ENCODE assay signal across 1 cellular context in genomic region chr12:48956279-48957140, GRCh38.
TF ChIP-seq lines count a peak whose summit lies in the region.

No MANE protein-coding gene starts in this region.

TF ChIP-seq in K562, 482 proteins besides CTCF, POLR2A, EP300 and RAD21 (continued from another document and continues in another):
- TF ChIP-seq MYC (IDR thresholded peaks at IDR 0.05; ENCODE audit: low read depth, low read length), result peak; percentile 4; the same call in 1 of the 2 replicates
- TF ChIP-seq MYC (CRISPR knock-in tag; IDR thresholded peaks at IDR 0.05; ENCODE audit: borderline replicate concordance, low read depth), result no peak
- TF ChIP-seq NKRF (IDR thresholded peaks at IDR 0.05; ENCODE audit: borderline replicate concordance), result peak; percentile 49; the same call in 1 of the 2 replicates
- no peak for TF ChIP-seq XRCC5 (IDR thresholded peaks at IDR 0.05; ENCODE audit: low read depth, low read length)
- peak; percentile 67; the same call in 1 of the 2 replicates for TF ChIP-seq MTA3 (IDR thresholded peaks at IDR 0.05; ENCODE audit: borderline replicate concordance)
- TF ChIP-seq, protein P1, sequence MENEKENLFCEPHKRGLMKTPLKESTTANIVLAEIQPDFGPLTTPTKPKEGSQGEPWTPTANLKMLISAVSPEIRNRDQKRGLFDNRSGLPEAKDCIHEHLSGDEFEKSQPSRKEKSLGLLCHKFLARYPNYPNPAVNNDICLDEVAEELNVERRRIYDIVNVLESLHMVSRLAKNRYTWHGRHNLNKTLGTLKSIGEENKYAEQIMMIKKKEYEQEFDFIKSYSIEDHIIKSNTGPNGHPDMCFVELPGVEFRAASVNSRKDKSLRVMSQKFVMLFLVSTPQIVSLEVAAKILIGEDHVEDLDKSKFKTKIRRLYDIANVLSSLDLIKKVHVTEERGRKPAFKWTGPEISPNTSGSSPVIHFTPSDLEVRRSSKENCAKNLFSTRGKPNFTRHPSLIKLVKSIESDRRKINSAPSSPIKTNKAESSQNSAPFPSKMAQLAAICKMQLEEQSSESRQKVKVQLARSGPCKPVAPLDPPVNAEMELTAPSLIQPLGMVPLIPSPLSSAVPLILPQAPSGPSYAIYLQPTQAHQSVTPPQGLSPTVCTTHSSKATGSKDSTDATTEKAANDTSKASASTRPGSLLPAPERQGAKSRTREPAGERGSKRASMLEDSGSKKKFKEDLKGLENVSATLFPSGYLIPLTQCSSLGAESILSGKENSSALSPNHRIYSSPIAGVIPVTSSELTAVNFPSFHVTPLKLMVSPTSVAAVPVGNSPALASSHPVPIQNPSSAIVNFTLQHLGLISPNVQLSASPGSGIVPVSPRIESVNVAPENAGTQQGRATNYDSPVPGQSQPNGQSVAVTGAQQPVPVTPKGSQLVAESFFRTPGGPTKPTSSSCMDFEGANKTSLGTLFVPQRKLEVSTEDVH (IDR thresholded peaks at IDR 0.05; ENCODE audit: low read depth, partially characterized antibody), result peak; percentile 26
- TF ChIP-seq CBFA2T2 (conservative IDR thresholded peaks at IDR 0.05), result no peak
- TF ChIP-seq HDAC1 (IDR thresholded peaks at IDR 0.05), result peak in 1 of 2 experiments; percentile 57; a peak in 1 of 4 replicates
- TF ChIP-seq MTF1 (CRISPR knock-in tag; IDR thresholded peaks at IDR 0.05; ENCODE audit: borderline replicate concordance), result no peak
- TF ChIP-seq, protein P2, sequence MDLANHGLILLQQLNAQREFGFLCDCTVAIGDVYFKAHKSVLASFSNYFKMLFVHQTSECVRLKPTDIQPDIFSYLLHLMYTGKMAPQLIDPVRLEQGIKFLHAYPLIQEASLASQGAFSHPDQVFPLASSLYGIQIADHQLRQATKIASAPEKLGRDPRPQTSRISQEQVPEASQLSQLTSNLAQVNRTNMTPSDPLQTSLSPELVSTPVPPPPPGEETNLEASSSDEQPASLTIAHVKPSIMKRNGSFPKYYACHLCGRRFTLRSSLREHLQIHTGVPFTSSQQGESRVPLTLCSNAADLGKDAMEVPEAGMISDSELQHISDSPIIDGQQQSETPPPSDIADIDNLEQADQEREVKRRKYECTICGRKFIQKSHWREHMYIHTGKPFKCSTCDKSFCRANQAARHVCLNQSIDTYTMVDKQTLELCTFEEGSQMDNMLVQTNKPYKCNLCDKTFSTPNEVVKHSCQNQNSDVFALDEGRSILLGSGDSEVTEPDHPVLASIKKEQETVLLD (IDR thresholded peaks at IDR 0.05), result 0 out of 2 replicates have a peak, but pooled peaks have one; percentile 52
- no peak for TF ChIP-seq E2F5 (CRISPR knock-in tag; IDR thresholded peaks at IDR 0.05)
- no peak for TF ChIP-seq MXD1 (CRISPR knock-in tag; IDR thresholded peaks at IDR 0.05; ENCODE audit: borderline replicate concordance, poor library complexity, severe bottlenecking)
- no peak for TF ChIP-seq THRA (IDR thresholded peaks at IDR 0.05)
- TF ChIP-seq MAZ (CRISPR knock-in tag; conservative IDR thresholded peaks at IDR 0.05 in 1 of 2, IDR thresholded peaks at IDR 0.05 in 1 of 2), result peak; percentile 53 to 63; a peak in 2 of 4 replicates
- TF ChIP-seq ZBTB7A (IDR thresholded peaks at IDR 0.05; ENCODE audit: borderline replicate concordance, control insufficient read depth, low read depth, low read length), result peak; percentile 16; the same call in 1 of the 2 replicates
- TF ChIP-seq, protein P3, sequence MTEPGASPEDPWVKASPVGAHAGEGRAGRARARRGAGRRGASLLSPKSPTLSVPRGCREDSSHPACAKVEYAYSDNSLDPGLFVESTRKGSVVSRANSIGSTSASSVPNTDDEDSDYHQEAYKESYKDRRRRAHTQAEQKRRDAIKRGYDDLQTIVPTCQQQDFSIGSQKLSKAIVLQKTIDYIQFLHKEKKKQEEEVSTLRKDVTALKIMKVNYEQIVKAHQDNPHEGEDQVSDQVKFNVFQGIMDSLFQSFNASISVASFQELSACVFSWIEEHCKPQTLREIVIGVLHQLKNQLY (CRISPR knock-in tag; conservative IDR thresholded peaks at IDR 0.05), result no peak
- TF ChIP-seq JUN (IDR thresholded peaks at IDR 0.05; ENCODE audit: borderline replicate concordance, low read depth, low read length), result no peak
- 0 out of 2 replicates have a peak, but pooled peaks have one; percentile 74 for TF ChIP-seq JUN (CRISPR knock-in tag; IDR thresholded peaks at IDR 0.05; ENCODE audit: borderline replicate concordance)
- TF ChIP-seq PML (IDR thresholded peaks at IDR 0.05; ENCODE audit: low read length), result no peak
- peak; percentile 55; the same call in 1 of the 2 replicates for TF ChIP-seq ELF4 (CRISPR knock-in tag; IDR thresholded peaks at IDR 0.05)
- peak; percentile 65; the same call in 1 of the 2 replicates for TF ChIP-seq FOXP1 (CRISPR knock-in tag; IDR thresholded peaks at IDR 0.05)
- no peak for TF ChIP-seq JUND (IDR thresholded peaks at IDR 0.05; ENCODE audit: borderline replicate concordance, low read depth, low read length)
- 0 out of 3 replicates have a peak, but pooled peaks have one; percentile 2 for TF ChIP-seq JUND (tag; IDR thresholded peaks at IDR 0.05; ENCODE audit: borderline replicate concordance, low read depth, low read length)
- no peak for TF ChIP-seq RBM25 (IDR thresholded peaks at IDR 0.05; ENCODE audit: low read depth, low read length, severe bottlenecking)
- peak; percentile 69; the same call in 1 of the 2 replicates for TF ChIP-seq GATAD2A (IDR thresholded peaks at IDR 0.05)
- TF ChIP-seq MTA2 (IDR thresholded peaks at IDR 0.05; ENCODE audit: low read depth), result no peak
- TF ChIP-seq FOXA3 (CRISPR knock-in tag; conservative IDR thresholded peaks at IDR 0.05 in 1 of 2, IDR thresholded peaks at IDR 0.05 in 1 of 2), result no peak
- 0 out of 2 replicates have a peak, but pooled peaks have one; percentile 39 for TF ChIP-seq TGIF2 (CRISPR knock-in tag; IDR thresholded peaks at IDR 0.05)
- TF ChIP-seq, protein P4, sequence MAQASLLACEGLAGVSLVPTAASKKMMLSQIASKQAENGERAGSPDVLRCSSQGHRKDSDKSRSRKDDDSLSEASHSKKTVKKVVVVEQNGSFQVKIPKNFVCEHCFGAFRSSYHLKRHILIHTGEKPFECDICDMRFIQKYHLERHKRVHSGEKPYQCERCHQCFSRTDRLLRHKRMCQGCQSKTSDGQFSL (CRISPR knock-in tag; IDR thresholded peaks at IDR 0.05), result 0 out of 2 replicates have a peak, but pooled peaks have one; percentile 38
- TF ChIP-seq, protein P4 (tag; IDR thresholded peaks at IDR 0.05), result no peak
- TF ChIP-seq PBX2 (CRISPR knock-in tag; IDR thresholded peaks at IDR 0.05; ENCODE audit: low read depth), result no peak
- no peak for TF ChIP-seq PBX2 (tag; conservative IDR thresholded peaks at IDR 0.05; ENCODE audit: low read depth)
- no peak for TF ChIP-seq ZNF695 (CRISPR knock-in tag; IDR thresholded peaks at IDR 0.05)
- peak; percentile 11; the same call in 1 of the 2 replicates for TF ChIP-seq CC2D1A (IDR thresholded peaks at IDR 0.05)
- TF ChIP-seq, protein P5, sequence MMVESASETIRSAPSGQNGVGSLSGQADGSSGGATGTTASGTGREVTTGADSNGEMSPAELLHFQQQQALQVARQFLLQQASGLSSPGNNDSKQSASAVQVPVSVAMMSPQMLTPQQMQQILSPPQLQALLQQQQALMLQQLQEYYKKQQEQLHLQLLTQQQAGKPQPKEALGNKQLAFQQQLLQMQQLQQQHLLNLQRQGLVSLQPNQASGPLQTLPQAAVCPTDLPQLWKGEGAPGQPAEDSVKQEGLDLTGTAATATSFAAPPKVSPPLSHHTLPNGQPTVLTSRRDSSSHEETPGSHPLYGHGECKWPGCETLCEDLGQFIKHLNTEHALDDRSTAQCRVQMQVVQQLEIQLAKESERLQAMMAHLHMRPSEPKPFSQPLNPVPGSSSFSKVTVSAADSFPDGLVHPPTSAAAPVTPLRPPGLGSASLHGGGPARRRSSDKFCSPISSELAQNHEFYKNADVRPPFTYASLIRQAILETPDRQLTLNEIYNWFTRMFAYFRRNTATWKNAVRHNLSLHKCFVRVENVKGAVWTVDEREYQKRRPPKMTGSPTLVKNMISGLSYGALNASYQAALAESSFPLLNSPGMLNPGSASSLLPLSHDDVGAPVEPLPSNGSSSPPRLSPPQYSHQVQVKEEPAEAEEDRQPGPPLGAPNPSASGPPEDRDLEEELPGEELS (CRISPR knock-in tag; IDR thresholded peaks at IDR 0.05; ENCODE audit: borderline replicate concordance), result no peak
- no peak for TF ChIP-seq KLF1 (tag; IDR thresholded peaks at IDR 0.05)
- peak; percentile 58; the same call in 1 of the 2 replicates for TF ChIP-seq ELF1 (tag; IDR thresholded peaks at IDR 0.05)
- no peak for TF ChIP-seq SREBF2 (CRISPR knock-in tag; IDR thresholded peaks at IDR 0.05)
- no peak for TF ChIP-seq HMGN3 (IDR thresholded peaks at IDR 0.05; ENCODE audit: borderline replicate concordance, extremely low read depth, insufficient read length, low read depth, low read length)
- peak; percentile 35; the same call in 1 of the 2 replicates for TF ChIP-seq EP400 (IDR thresholded peaks at IDR 0.05)
- TF ChIP-seq, protein P6, sequence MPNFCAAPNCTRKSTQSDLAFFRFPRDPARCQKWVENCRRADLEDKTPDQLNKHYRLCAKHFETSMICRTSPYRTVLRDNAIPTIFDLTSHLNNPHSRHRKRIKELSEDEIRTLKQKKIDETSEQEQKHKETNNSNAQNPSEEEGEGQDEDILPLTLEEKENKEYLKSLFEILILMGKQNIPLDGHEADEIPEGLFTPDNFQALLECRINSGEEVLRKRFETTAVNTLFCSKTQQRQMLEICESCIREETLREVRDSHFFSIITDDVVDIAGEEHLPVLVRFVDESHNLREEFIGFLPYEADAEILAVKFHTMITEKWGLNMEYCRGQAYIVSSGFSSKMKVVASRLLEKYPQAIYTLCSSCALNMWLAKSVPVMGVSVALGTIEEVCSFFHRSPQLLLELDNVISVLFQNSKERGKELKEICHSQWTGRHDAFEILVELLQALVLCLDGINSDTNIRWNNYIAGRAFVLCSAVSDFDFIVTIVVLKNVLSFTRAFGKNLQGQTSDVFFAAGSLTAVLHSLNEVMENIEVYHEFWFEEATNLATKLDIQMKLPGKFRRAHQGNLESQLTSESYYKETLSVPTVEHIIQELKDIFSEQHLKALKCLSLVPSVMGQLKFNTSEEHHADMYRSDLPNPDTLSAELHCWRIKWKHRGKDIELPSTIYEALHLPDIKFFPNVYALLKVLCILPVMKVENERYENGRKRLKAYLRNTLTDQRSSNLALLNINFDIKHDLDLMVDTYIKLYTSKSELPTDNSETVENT (CRISPR knock-in tag; IDR thresholded peaks at IDR 0.05), result no peak
- no peak for TF ChIP-seq PTRF (tag; IDR thresholded peaks at IDR 0.05)
- TF ChIP-seq TARDBP (IDR thresholded peaks at IDR 0.05), result no peak
- no peak for TF ChIP-seq CREB1 (IDR thresholded peaks at IDR 0.05)
- 0 out of 2 replicates have a peak, but pooled peaks have one; percentile 4 for TF ChIP-seq CREB1 (CRISPR knock-in tag; IDR thresholded peaks at IDR 0.05)
- TF ChIP-seq ZNF263 (CRISPR knock-in tag; IDR thresholded peaks at IDR 0.05; ENCODE audit: borderline replicate concordance), result peak; percentile 17; the same call in 1 of the 2 replicates
- peak; percentile 76; the same call in 1 of the 2 replicates for TF ChIP-seq OTX1 (CRISPR knock-in tag; IDR thresholded peaks at IDR 0.05)
